In genomic region chr3:197499427-197499826, GRCh38 we compare ENCODE assay signal across 15 cellular contexts. TPM values are rescaled to one million over a fixed set of nuclear protein-coding genes. Genes with fewer than 3 reads are reported as not detected.
DNase-seq lines count a peak whose midpoint lies in the region; TF ChIP-seq lines count a peak whose summit lies in the region.
"Had no signal": no experiment of that assay in that cellular context is flagged by ENCODE, and none has a peak within 500 bp of the region (broad histone marks: within the 10 kb centered on the region; RNA-seq: fewer than 3 reads in every experiment).

No MANE protein-coding gene starts in this region.

- H3K36me3 ChIP-seq in osteoblast (ENCODE audit: insufficient read depth, low read length): no peaks in the 10 kb centered on the region

- H3K9me3 Mint-ChIP-seq in activated CD4-positive, alpha-beta memory T cell treated with anti-CD3 and anti-CD28 coated beads for 36 hours: no peaks in the 10 kb centered on the region
- H3K9me3 Mint-ChIP-seq: activated naive CD4-positive, alpha-beta T cell treated with anti-CD3 and anti-CD28 coated beads for 36 hours; central memory CD8-positive, alpha-beta T cell; stimulated activated naive CD8-positive, alpha-beta T cell treated with anti-CD3 and anti-CD28 coated beads, Interleukin-15, Interleukin-2, amounts not matched to agents 100 ng/mL and 50 ng/mL, for 24 hours had no signal

- no peak for TF ChIP-seq CTCF in osteoblast (IDR thresholded peaks at IDR 0.05; ENCODE audit: extremely low read depth, low read depth, low read length)
- no peak for TF ChIP-seq CTCF in GM10248 (IDR thresholded peaks at IDR 0.05; ENCODE audit: control extremely low read depth, extremely low read depth, low read depth, missing control alignments)

- H3K27me3 Mint-ChIP-seq in activated CD4-positive, alpha-beta memory T cell treated with anti-CD3 and anti-CD28 coated beads for 36 hours: peaks cover 2% of the 10 kb centered on the region
- H3K27me3 Mint-ChIP-seq: stimulated activated naive CD8-positive, alpha-beta T cell treated with anti-CD3 and anti-CD28 coated beads, Interleukin-15, Interleukin-2, amounts not matched to agents 100 ng/mL and 50 ng/mL, for 24 hours had no signal

- H3K4me2 ChIP-seq in osteoblast (ENCODE audit: insufficient read depth, low read length): no peak overlapping the region

- CTCF ChIA-PET in GM10248 (lab: Yijun Ruan, JAX): interaction anchor here (0.8 to 4.8 kb wide), 7 partner anchors 9 to 276 kb away, joined by 3 to 32 read pairs (median 4); no protein-coding TSS in a partner anchor
- CTCF ChIA-PET in activated CD4-positive, alpha-beta memory T cell treated with anti-CD3 and anti-CD28 coated beads for 36 hours (lab: Charles Lee): no interaction called here

- intact Hi-C loops in activated CD4-positive, alpha-beta memory T cell treated with anti-CD3 and anti-CD28 coated beads for 36 hours (cut with micrococcal nuclease): no loop called here

- no peaks in the 10 kb centered on the region for H3K79me2 ChIP-seq in osteoblast (ENCODE audit: insufficient read depth, low read length)

- no peaks in the 10 kb centered on the region for H3K27me3 ChIP-seq in osteoblast (ENCODE audit: insufficient read depth, low read length)

- H3K36me3 Mint-ChIP-seq in activated CD4-positive, alpha-beta memory T cell treated with anti-CD3 and anti-CD28 coated beads for 36 hours: no peaks in the 10 kb centered on the region

- H3K27ac ChIP-seq in epithelial cell of prostate (peak overlapping the region; percentile 72), osteoblast (ENCODE audit: low read depth, low read length) (peak overlapping the region; percentile 20)

- no peaks in the 10 kb centered on the region for H3K4me1 Mint-ChIP-seq in activated CD4-positive, alpha-beta memory T cell treated with anti-CD3 and anti-CD28 coated beads for 36 hours (ENCODE audit: low read depth)
- H3K4me1 Mint-ChIP-seq: central memory CD8-positive, alpha-beta T cell had no signal

- H3K9me3 ChIP-seq in osteoblast (ENCODE audit: low read depth, low read length): no peaks in the 10 kb centered on the region

- H3K4me3 ChIP-seq in osteoblast (ENCODE audit: insufficient read depth, low read length): no peak overlapping the region

- POLR2A ChIA-PET in GM10248 (lab: Yijun Ruan, JAX): interaction anchor here (0.8 kb wide), 1 partner anchor 467 kb away, joined by 3 read pairs; no protein-coding TSS in a partner anchor
- POLR2A ChIA-PET in activated CD4-positive, alpha-beta memory T cell treated with anti-CD3 and anti-CD28 coated beads for 36 hours (lab: Charles Lee): no interaction called here

- H2AFZ ChIP-seq in osteoblast (ENCODE audit: low read length): no peak overlapping the region

- in situ Hi-C loops in KBM-7 (cut with MboI; ENCODE audit: low pct_unique_long_range_greater_than_20kb, low sequenced_read_pairs): no loop called here

- H3K4me3 Mint-ChIP-seq in activated CD4-positive, alpha-beta memory T cell treated with anti-CD3 and anti-CD28 coated beads for 36 hours: no peak overlapping the region
- H3K4me3 Mint-ChIP-seq: activated naive CD4-positive, alpha-beta T cell treated with anti-CD3 and anti-CD28 coated beads for 36 hours; CD14-positive monocyte; central memory CD8-positive, alpha-beta T cell; stimulated activated naive CD8-positive, alpha-beta T cell treated with anti-CD3 and anti-CD28 coated beads, Interleukin-15, Interleukin-2, amounts not matched to agents 100 ng/mL and 50 ng/mL, for 24 hours had no signal

- H4K20me1 ChIP-seq in osteoblast (ENCODE audit: insufficient read depth, low read length): no peaks in the 10 kb centered on the region

- H3K4me1 ChIP-seq in osteoblast (ENCODE audit: insufficient read depth, low read length): peaks cover 23% of the 10 kb centered on the region

- peak; percentile 99 for DNase-seq in ELR (ENCODE audit: low read depth)
- DNase-seq in RKO (ENCODE audit: low spot score): peak; percentile 43
- peak; percentile 84 for DNase-seq in epithelial cell of prostate (ENCODE audit: low read depth, low spot score)
- DNase-seq in osteoblast (ENCODE audit: insufficient read length, low spot score, missing footprints): peak; percentile 92
- DNase-seq in GM10248 (ENCODE audit: extremely low spot score): no peak
- DNase-seq in KBM-7: no peak
- no peak for DNase-seq in activated CD4-positive, alpha-beta memory T cell treated with anti-CD3 and anti-CD28 coated beads for 36 hours
- DNase-seq in NCI-H510A treated with DMSO at 0.1 percent for 48 hours (lab: John Stamatoyannopoulos, UW): no peak
- DNase-seq: activated naive CD4-positive, alpha-beta T cell treated with anti-CD3 and anti-CD28 coated beads for 36 hours; NCI-H146; NCI-H748 treated with DMSO at 0.1 percent for 48 hours; SHP77 treated with DMSO at 0.1 percent for 48 hours had no signal

- H3K27ac Mint-ChIP-seq in activated CD4-positive, alpha-beta memory T cell treated with anti-CD3 and anti-CD28 coated beads for 36 hours: no peak overlapping the region
- H3K27ac Mint-ChIP-seq: activated naive CD4-positive, alpha-beta T cell treated with anti-CD3 and anti-CD28 coated beads for 36 hours; stimulated activated naive CD8-positive, alpha-beta T cell treated with anti-CD3 and anti-CD28 coated beads, Interleukin-15, Interleukin-2, amounts not matched to agents 100 ng/mL and 50 ng/mL, for 24 hours had no signal

RNA-seq across cellular contexts. Expression of gene BDH1, which starts 56.3 kb away (rescaled TPM):
- total RNA-seq in osteoblast: 5.6 and 5.8 TPM in 2 replicates
- 10 to 100 TPM; 86.6 to 90.5 TPM for total RNA-seq in activated CD4-positive, alpha-beta memory T cell treated with anti-CD3 and anti-CD28 coated beads for 36 hours

Comparison
In these comparisons a context has a peak if more than half of its experiments do, and no peak if none do; other contexts are left out.
1. DNase-seq: peak in ELR (single experiment), RKO (single experiment), epithelial cell of prostate (single experiment) and osteoblast (single experiment); none in GM10248 (single experiment), KBM-7 (single experiment), activated CD4-positive, alpha-beta memory T cell treated with anti-CD3 and anti-CD28 coated beads for 36 hours (single experiment) and NCI-H510A treated with DMSO at 0.1 percent for 48 hours (single experiment).
2. RNA of gene BDH1, which starts 56.3 kb away (total RNA-seq): 86.6 to 90.5 TPM in activated CD4-positive, alpha-beta memory T cell treated with anti-CD3 and anti-CD28 coated beads for 36 hours; 5.6 to 5.8 TPM in osteoblast; every median in the first group is over 10 times any median in the second.